2 cellular contexts compared by ENCODE assay signal in the genomic region with DNA sequence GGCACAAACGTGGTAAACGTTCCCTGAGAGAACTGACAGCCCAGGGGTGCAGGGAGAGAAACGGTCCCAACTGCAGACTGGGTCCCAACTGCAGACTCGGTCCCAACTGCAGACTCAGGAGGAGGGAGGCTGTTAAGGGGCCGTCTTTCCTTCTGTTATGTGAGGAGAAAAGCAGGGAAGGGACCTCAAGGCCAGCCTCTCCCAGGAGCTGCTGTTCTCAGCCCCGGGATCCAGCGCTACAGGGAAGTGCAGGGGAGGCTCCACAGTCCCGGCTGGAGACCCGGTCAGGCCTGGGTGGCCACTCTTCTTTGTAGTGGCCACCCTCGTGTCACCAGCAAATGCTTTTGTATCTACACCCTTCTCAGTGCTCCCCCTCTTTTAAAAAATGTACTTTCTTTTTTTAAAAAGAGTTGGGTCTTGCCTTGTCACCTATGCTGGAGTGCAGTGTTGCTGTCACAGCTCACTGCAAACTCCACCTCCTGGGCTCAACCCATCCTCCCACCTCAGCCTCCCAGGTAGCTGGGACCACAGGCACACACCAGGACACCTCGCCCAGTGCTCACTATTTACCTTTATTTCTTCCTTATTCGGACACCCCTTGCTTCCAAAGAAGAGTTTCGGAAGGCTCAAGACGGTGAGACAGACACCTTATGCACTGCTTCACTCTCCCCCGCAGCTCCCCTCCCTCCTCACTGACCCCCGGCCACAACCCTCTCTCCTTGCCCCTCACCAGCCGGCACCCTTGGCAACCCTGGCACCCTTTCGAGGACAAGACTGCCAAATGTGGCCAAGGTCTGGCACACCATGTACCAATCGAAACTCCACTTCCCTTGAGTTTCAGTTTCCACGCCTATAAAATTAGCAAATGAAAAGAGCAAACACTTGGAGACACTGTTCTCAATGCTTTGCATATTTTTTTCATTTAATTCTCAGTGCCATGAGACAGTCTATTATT.
TF ChIP-seq lines count a peak whose summit lies in the region.

No MANE protein-coding gene starts in this region.

TF ChIP-seq in SK-N-SH, 30 proteins besides CTCF, POLR2A, EP300 and RAD21:
- TF ChIP-seq, protein P1, sequence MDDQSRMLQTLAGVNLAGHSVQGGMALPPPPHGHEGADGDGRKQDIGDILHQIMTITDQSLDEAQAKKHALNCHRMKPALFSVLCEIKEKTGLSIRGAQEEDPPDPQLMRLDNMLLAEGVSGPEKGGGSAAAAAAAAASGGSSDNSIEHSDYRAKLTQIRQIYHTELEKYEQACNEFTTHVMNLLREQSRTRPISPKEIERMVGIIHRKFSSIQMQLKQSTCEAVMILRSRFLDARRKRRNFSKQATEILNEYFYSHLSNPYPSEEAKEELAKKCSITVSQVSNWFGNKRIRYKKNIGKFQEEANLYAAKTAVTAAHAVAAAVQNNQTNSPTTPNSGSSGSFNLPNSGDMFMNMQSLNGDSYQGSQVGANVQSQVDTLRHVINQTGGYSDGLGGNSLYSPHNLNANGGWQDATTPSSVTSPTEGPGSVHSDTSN (IDR thresholded peaks at IDR 0.05), result no peak
- TF ChIP-seq JUND (IDR thresholded peaks at IDR 0.05), result no peak
- no peak for TF ChIP-seq RCOR1 (IDR thresholded peaks at IDR 0.05; ENCODE audit: low read length)
- no peak for TF ChIP-seq EZH2phosphoT487 (IDR thresholded peaks at IDR 0.05; ENCODE audit: borderline replicate concordance, low read depth)
- TF ChIP-seq GATA2 (CRISPR knock-in tag; IDR thresholded peaks at IDR 0.05), result no peak
- no peak for TF ChIP-seq TCF12 (IDR thresholded peaks at IDR 0.05)
- TF ChIP-seq, protein P2, sequence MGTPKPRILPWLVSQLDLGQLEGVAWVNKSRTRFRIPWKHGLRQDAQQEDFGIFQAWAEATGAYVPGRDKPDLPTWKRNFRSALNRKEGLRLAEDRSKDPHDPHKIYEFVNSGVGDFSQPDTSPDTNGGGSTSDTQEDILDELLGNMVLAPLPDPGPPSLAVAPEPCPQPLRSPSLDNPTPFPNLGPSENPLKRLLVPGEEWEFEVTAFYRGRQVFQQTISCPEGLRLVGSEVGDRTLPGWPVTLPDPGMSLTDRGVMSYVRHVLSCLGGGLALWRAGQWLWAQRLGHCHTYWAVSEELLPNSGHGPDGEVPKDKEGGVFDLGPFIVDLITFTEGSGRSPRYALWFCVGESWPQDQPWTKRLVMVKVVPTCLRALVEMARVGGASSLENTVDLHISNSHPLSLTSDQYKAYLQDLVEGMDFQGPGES (IDR thresholded peaks at IDR 0.05; ENCODE audit: low read depth, low read length), result no peak
- TF ChIP-seq NFIC (IDR thresholded peaks at IDR 0.05; ENCODE audit: borderline replicate concordance), result no peak
- no peak for TF ChIP-seq RXRA (IDR thresholded peaks at IDR 0.05; ENCODE audit: borderline replicate concordance, low read depth)
- no peak for TF ChIP-seq NRF1 (IDR thresholded peaks at IDR 0.05; ENCODE audit: low read depth, low read length)
- TF ChIP-seq SMC3 (IDR thresholded peaks at IDR 0.05; ENCODE audit: low read depth, low read length), result no peak
- no peak for TF ChIP-seq GABPA (IDR thresholded peaks at IDR 0.05; ENCODE audit: low read depth)
- no peak for TF ChIP-seq CHD2 (IDR thresholded peaks at IDR 0.05; ENCODE audit: low read length, partially characterized antibody)

TF ChIP-seq in SK-N-SH treated with all-trans-retinoic acid at 6 μM for 48 hours, 23 proteins besides CTCF, POLR2A, EP300 and RAD21 (continued from another document):
- TF ChIP-seq, protein P3, sequence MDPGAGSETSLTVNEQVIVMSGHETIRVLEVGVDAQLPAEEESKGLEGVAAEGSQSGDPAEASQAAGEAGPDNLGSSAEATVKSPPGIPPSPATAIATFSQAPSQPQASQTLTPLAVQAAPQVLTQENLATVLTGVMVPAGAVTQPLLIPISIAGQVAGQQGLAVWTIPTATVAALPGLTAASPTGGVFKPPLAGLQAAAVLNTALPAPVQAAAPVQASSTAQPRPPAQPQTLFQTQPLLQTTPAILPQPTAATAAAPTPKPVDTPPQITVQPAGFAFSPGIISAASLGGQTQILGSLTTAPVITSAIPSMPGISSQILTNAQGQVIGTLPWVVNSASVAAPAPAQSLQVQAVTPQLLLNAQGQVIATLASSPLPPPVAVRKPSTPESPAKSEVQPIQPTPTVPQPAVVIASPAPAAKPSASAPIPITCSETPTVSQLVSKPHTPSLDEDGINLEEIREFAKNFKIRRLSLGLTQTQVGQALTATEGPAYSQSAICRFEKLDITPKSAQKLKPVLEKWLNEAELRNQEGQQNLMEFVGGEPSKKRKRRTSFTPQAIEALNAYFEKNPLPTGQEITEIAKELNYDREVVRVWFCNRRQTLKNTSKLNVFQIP (CRISPR knock-in tag; IDR thresholded peaks at IDR 0.05; ENCODE audit: borderline replicate concordance, low read depth), result no peak
- TF ChIP-seq ZNF8 (CRISPR knock-in tag; IDR thresholded peaks at IDR 0.05), result no peak
- TF ChIP-seq, protein P4, sequence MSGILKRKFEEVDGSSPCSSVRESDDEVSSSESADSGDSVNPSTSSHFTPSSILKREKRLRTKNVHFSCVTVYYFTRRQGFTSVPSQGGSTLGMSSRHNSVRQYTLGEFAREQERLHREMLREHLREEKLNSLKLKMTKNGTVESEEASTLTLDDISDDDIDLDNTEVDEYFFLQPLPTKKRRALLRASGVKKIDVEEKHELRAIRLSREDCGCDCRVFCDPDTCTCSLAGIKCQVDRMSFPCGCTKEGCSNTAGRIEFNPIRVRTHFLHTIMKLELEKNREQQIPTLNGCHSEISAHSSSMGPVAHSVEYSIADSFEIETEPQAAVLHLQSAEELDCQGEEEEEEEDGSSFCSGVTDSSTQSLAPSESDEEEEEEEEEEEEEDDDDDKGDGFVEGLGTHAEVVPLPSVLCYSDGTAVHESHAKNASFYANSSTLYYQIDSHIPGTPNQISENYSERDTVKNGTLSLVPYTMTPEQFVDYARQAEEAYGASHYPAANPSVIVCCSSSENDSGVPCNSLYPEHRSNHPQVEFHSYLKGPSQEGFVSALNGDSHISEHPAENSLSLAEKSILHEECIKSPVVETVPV (CRISPR knock-in tag; IDR thresholded peaks at IDR 0.05), result no peak
- TF ChIP-seq ZFP3 (CRISPR knock-in tag; IDR thresholded peaks at IDR 0.05), result no peak
- no peak for TF ChIP-seq ESRRG (CRISPR knock-in tag; IDR thresholded peaks at IDR 0.05)
- TF ChIP-seq, protein P5, sequence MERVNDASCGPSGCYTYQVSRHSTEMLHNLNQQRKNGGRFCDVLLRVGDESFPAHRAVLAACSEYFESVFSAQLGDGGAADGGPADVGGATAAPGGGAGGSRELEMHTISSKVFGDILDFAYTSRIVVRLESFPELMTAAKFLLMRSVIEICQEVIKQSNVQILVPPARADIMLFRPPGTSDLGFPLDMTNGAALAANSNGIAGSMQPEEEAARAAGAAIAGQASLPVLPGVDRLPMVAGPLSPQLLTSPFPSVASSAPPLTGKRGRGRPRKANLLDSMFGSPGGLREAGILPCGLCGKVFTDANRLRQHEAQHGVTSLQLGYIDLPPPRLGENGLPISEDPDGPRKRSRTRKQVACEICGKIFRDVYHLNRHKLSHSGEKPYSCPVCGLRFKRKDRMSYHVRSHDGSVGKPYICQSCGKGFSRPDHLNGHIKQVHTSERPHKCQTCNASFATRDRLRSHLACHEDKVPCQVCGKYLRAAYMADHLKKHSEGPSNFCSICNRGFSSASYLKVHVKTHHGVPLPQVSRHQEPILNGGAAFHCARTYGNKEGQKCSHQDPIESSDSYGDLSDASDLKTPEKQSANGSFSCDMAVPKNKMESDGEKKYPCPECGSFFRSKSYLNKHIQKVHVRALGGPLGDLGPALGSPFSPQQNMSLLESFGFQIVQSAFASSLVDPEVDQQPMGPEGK (CRISPR knock-in tag; IDR thresholded peaks at IDR 0.05; ENCODE audit: borderline replicate concordance), result no peak
- TF ChIP-seq, protein P6, sequence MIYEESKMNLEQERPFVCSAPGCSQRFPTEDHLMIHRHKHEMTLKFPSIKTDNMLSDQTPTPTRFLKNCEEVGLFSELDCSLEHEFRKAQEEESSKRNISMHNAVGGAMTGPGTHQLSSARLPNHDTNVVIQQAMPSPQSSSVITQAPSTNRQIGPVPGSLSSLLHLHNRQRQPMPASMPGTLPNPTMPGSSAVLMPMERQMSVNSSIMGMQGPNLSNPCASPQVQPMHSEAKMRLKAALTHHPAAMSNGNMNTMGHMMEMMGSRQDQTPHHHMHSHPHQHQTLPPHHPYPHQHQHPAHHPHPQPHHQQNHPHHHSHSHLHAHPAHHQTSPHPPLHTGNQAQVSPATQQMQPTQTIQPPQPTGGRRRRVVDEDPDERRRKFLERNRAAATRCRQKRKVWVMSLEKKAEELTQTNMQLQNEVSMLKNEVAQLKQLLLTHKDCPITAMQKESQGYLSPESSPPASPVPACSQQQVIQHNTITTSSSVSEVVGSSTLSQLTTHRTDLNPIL (CRISPR knock-in tag; IDR thresholded peaks at IDR 0.05; ENCODE audit: low read depth), result no peak
- TF ChIP-seq ZNF565 (CRISPR knock-in tag; conservative IDR thresholded peaks at IDR 0.05; ENCODE audit: low read depth), result no peak
- TF ChIP-seq, protein P7, sequence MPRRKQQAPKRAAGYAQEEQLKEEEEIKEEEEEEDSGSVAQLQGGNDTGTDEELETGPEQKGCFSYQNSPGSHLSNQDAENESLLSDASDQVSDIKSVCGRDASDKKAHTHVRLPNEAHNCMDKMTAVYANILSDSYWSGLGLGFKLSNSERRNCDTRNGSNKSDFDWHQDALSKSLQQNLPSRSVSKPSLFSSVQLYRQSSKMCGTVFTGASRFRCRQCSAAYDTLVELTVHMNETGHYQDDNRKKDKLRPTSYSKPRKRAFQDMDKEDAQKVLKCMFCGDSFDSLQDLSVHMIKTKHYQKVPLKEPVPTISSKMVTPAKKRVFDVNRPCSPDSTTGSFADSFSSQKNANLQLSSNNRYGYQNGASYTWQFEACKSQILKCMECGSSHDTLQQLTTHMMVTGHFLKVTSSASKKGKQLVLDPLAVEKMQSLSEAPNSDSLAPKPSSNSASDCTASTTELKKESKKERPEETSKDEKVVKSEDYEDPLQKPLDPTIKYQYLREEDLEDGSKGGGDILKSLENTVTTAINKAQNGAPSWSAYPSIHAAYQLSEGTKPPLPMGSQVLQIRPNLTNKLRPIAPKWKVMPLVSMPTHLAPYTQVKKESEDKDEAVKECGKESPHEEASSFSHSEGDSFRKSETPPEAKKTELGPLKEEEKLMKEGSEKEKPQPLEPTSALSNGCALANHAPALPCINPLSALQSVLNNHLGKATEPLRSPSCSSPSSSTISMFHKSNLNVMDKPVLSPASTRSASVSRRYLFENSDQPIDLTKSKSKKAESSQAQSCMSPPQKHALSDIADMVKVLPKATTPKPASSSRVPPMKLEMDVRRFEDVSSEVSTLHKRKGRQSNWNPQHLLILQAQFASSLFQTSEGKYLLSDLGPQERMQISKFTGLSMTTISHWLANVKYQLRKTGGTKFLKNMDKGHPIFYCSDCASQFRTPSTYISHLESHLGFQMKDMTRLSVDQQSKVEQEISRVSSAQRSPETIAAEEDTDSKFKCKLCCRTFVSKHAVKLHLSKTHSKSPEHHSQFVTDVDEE (CRISPR knock-in tag; IDR thresholded peaks at IDR 0.05), result no peak
- TF ChIP-seq RARB (CRISPR knock-in tag; IDR thresholded peaks at IDR 0.05), result no peak
- no peak for TF ChIP-seq ZC3H10 (CRISPR knock-in tag; IDR thresholded peaks at IDR 0.05)
- TF ChIP-seq OSR1 (CRISPR knock-in tag; IDR thresholded peaks at IDR 0.05), result no peak
- no peak for TF ChIP-seq TOX (CRISPR knock-in tag; IDR thresholded peaks at IDR 0.05; ENCODE audit: borderline replicate concordance)
- TF ChIP-seq BACH2 (CRISPR knock-in tag; IDR thresholded peaks at IDR 0.05; ENCODE audit: borderline replicate concordance), result no peak
- no peak for TF ChIP-seq SNAI2 (CRISPR knock-in tag; IDR thresholded peaks at IDR 0.05)
- no peak for TF ChIP-seq TCF4 (CRISPR knock-in tag; IDR thresholded peaks at IDR 0.05; ENCODE audit: borderline replicate concordance)
